Comparison of ENCODE assay signal across 11 cellular contexts in genomic region chr12:62009445-62009844, GRCh38.
"Had no signal": no experiment of that assay in that cellular context is flagged by ENCODE, and none has a peak within 500 bp of the region (broad histone marks: within the 10 kb centered on the region; RNA-seq: fewer than 3 reads in every experiment).

No MANE protein-coding gene starts in this region.

- H3K4me3 ChIP-seq: GM23248, GM23338, HAP-1 had no signal

- H3K9ac ChIP-seq: GM23248 had no signal

- H3K27ac ChIP-seq: GM23248 had no signal

- H3K4me1 ChIP-seq: HAP-1 had no signal

- H2AFZ ChIP-seq: GM23248, GM23338 had no signal

- ATAC-seq: GM23338, HCT116 had no signal

- H3K36me3 ChIP-seq: HAP-1 had no signal

- FAIRE-seq: H1, H54 had no signal

- H3K4me2 ChIP-seq: GM23338 had no signal

- H3K9me3 ChIP-seq: HAP-1 had no signal

- DNase-seq: GM23248, GOT3, H7, H9, HCEC 1CT, HFFc6 had no signal
